Comparison of ENCODE assay signal across 16 cellular contexts in the genomic region with DNA sequence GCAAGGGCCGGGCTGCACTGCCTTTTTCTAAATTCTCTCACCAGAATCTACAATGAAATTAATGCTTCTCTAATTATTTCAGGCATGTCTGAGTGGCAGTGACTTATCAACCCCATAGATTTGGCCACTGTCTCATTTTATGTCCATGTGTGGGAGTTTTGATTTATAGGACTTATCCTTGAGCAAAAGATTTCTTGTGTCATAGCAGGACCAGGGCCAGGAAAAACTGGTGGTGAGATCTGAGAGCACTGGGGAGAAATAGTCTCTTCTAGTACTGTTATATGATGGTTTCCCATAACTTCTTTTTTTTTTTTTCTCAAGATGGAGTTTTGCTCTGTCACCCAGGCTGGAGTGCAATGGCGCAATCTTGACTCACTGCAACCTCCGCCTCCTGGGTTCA. TPM values are rescaled to one million over a fixed set of nuclear protein-coding genes. Genes with fewer than 3 reads are reported as not detected.
"Had no signal": no experiment of that assay in that cellular context is flagged by ENCODE, and none has a peak within 500 bp of the region (broad histone marks: within the 10 kb centered on the region; RNA-seq: fewer than 3 reads in every experiment).

No MANE protein-coding gene starts in this region.

- H3K4me3 ChIP-seq: colonic mucosa, lower lobe of right lung, right atrium auricular region, upper lobe of right lung had no signal

- H3K4me1 ChIP-seq: colonic mucosa, lower lobe of right lung, right atrium auricular region, upper lobe of right lung had no signal

- H3K4me3 Mint-ChIP-seq: activated B cell treated with CpG ODN at 0.5 μM for 24 hours; activated CD4-positive, alpha-beta T cell treated with anti-CD3 and anti-CD28 coated beads, Interleukin-2, amount 10 ng/mL, durations not matched to agents 24 days and 14 days; activated naive CD4-positive, alpha-beta T cell treated with anti-CD3 and anti-CD28 coated beads for 36 hours; activated T-helper 17 cell treated with anti-CD3 and anti-CD28 coated beads, Interleukin-2, amount 50 U/mL, for 72 hours; naive B cell; stimulated activated memory B cell treated with anti-CD40 and anti-IgM and Interleukin-4, amounts not matched to agents 10 μg/mL and 1 μg/mL and 100 μg/mL, for 72 hours had no signal

- H3K36me3 ChIP-seq: colonic mucosa, lower lobe of right lung, right atrium auricular region, upper lobe of right lung had no signal

- H3K4me1 Mint-ChIP-seq: activated B cell treated with CpG ODN at 0.5 μM for 24 hours; activated CD4-positive, alpha-beta T cell treated with anti-CD3 and anti-CD28 coated beads, Interleukin-2, amount 10 ng/mL, durations not matched to agents 24 days and 14 days; stimulated activated memory B cell treated with anti-CD40 and anti-IgM and Interleukin-4, amounts not matched to agents 10 μg/mL and 1 μg/mL and 100 μg/mL, for 72 hours had no signal

- H3K9me3 Mint-ChIP-seq: activated B cell treated with CpG ODN at 0.5 μM for 24 hours; activated CD4-positive, alpha-beta T cell treated with anti-CD3 and anti-CD28 coated beads, Interleukin-2, amount 10 ng/mL, durations not matched to agents 24 days and 14 days; activated naive CD4-positive, alpha-beta T cell treated with anti-CD3 and anti-CD28 coated beads for 36 hours; activated T-helper 17 cell treated with anti-CD3 and anti-CD28 coated beads, Interleukin-2, amount 50 U/mL, for 72 hours had no signal

- H3K27me3 ChIP-seq: colonic mucosa, right atrium auricular region, upper lobe of right lung had no signal

- H3K9me3 ChIP-seq: colonic mucosa, lower lobe of right lung, right atrium auricular region, upper lobe of right lung had no signal

- ATAC-seq: activated T-helper 17 cell treated with anti-CD3 and anti-CD28 coated beads, Interleukin-2, amount 50 U/mL, for 72 hours; lower lobe of right lung; stimulated activated memory B cell treated with anti-CD40 and anti-IgM and Interleukin-4, amounts not matched to agents 10 μg/mL and 1 μg/mL and 100 μg/mL, for 72 hours; upper lobe of right lung had no signal

- H3K27ac Mint-ChIP-seq: activated B cell treated with CpG ODN at 0.5 μM for 24 hours; activated CD4-positive, alpha-beta T cell treated with anti-CD3 and anti-CD28 coated beads, Interleukin-2, amount 10 ng/mL, durations not matched to agents 24 days and 14 days; activated naive CD4-positive, alpha-beta T cell treated with anti-CD3 and anti-CD28 coated beads for 36 hours; activated T-helper 17 cell treated with anti-CD3 and anti-CD28 coated beads, Interleukin-2, amount 50 U/mL, for 72 hours; naive B cell; stimulated activated memory B cell treated with anti-CD40 and anti-IgM and Interleukin-4, amounts not matched to agents 10 μg/mL and 1 μg/mL and 100 μg/mL, for 72 hours had no signal

- DNase-seq: activated B cell treated with CpG ODN at 0.5 μM for 24 hours; activated CD4-positive, alpha-beta T cell treated with anti-CD3 and anti-CD28 coated beads, Interleukin-2, amount 10 ng/mL, durations not matched to agents 24 days and 14 days; activated CD8-positive, alpha-beta memory T cell treated with anti-CD3 and anti-CD28 coated beads for 24 hours; activated naive CD4-positive, alpha-beta T cell treated with anti-CD3 and anti-CD28 coated beads for 36 hours; caudate nucleus; colonic mucosa; effector memory CD4-positive, alpha-beta T cell; hippocampal formation; lower lobe of right lung; naive B cell; T-helper 2 cell; upper lobe of right lung had no signal

- H3K36me3 Mint-ChIP-seq: stimulated activated memory B cell treated with anti-CD40 and anti-IgM and Interleukin-4, amounts not matched to agents 10 μg/mL and 1 μg/mL and 100 μg/mL, for 72 hours had no signal

- H3K27ac ChIP-seq: colonic mucosa, lower lobe of right lung, right atrium auricular region, upper lobe of right lung had no signal

RNA-seq across cellular contexts. Expression of a gene that starts 1.5 kb away (rescaled TPM):
- total RNA-seq: activated B cell treated with CpG ODN at 0.5 μM for 24 hours; activated CD4-positive, alpha-beta T cell treated with anti-CD3 and anti-CD28 coated beads, Interleukin-2, amount 10 ng/mL, durations not matched to agents 24 days and 14 days; activated naive CD4-positive, alpha-beta T cell treated with anti-CD3 and anti-CD28 coated beads for 36 hours; right atrium auricular region had no signal

RNA-seq across cellular contexts. Expression of a gene that starts 27.8 kb away (rescaled TPM):
- total RNA-seq: activated B cell treated with CpG ODN at 0.5 μM for 24 hours; activated CD4-positive, alpha-beta T cell treated with anti-CD3 and anti-CD28 coated beads, Interleukin-2, amount 10 ng/mL, durations not matched to agents 24 days and 14 days; activated naive CD4-positive, alpha-beta T cell treated with anti-CD3 and anti-CD28 coated beads for 36 hours; activated T-helper 17 cell treated with anti-CD3 and anti-CD28 coated beads, Interleukin-2, amount 50 U/mL, for 72 hours; colonic mucosa; posterior vena cava; right atrium auricular region had no signal

RNA-seq across cellular contexts. Expression of a gene that starts 45.1 kb away (rescaled TPM):
- total RNA-seq: activated B cell treated with CpG ODN at 0.5 μM for 24 hours; activated CD4-positive, alpha-beta T cell treated with anti-CD3 and anti-CD28 coated beads, Interleukin-2, amount 10 ng/mL, durations not matched to agents 24 days and 14 days; activated naive CD4-positive, alpha-beta T cell treated with anti-CD3 and anti-CD28 coated beads for 36 hours; activated T-helper 17 cell treated with anti-CD3 and anti-CD28 coated beads, Interleukin-2, amount 50 U/mL, for 72 hours; posterior vena cava; right atrium auricular region; upper lobe of right lung had no signal

RNA-seq across cellular contexts. Expression of a gene that starts 53.9 kb away (rescaled TPM):
- total RNA-seq: activated B cell treated with CpG ODN at 0.5 μM for 24 hours; activated CD4-positive, alpha-beta T cell treated with anti-CD3 and anti-CD28 coated beads, Interleukin-2, amount 10 ng/mL, durations not matched to agents 24 days and 14 days; activated naive CD4-positive, alpha-beta T cell treated with anti-CD3 and anti-CD28 coated beads for 36 hours; activated T-helper 17 cell treated with anti-CD3 and anti-CD28 coated beads, Interleukin-2, amount 50 U/mL, for 72 hours; lower lobe of right lung; posterior vena cava; right atrium auricular region; upper lobe of right lung had no signal

RNA-seq across cellular contexts. Expression of a gene that starts 55.0 kb away (rescaled TPM):
- total RNA-seq: activated B cell treated with CpG ODN at 0.5 μM for 24 hours; activated CD4-positive, alpha-beta T cell treated with anti-CD3 and anti-CD28 coated beads, Interleukin-2, amount 10 ng/mL, durations not matched to agents 24 days and 14 days; activated naive CD4-positive, alpha-beta T cell treated with anti-CD3 and anti-CD28 coated beads for 36 hours; activated T-helper 17 cell treated with anti-CD3 and anti-CD28 coated beads, Interleukin-2, amount 50 U/mL, for 72 hours; colonic mucosa; lower lobe of right lung; posterior vena cava; right atrium auricular region; upper lobe of right lung had no signal
